15 cellular contexts compared by ENCODE assay signal in genomic region chr13:103236213-103236612, GRCh38.
DNase-seq lines count a peak whose midpoint lies in the region; ATAC-seq and TF ChIP-seq lines count a peak whose summit lies in the region.
"Had no signal": no experiment of that assay in that cellular context is flagged by ENCODE, and none has a peak within 500 bp of the region (broad histone marks: within the 10 kb centered on the region; RNA-seq: fewer than 3 reads in every experiment).

No MANE protein-coding gene starts in this region.

- H3K27ac ChIP-seq in foreskin keratinocyte (no peak overlapping the region), left lung (no peak overlapping the region)
- H3K27ac ChIP-seq: lower lobe of right lung had no signal

- DNase-seq in DMS 273 (lab: John Stamatoyannopoulos, UW; ENCODE audit: unreplicated experiment): peak; percentile 63
- DNase-seq in HT1080 (ENCODE audit: low read depth): peak; percentile 38
- DNase-seq in adipocyte (ENCODE audit: low read depth): peak; percentile 18
- peak in 1 of 2 donors; percentile 48 for DNase-seq in foreskin keratinocyte
- no peak for DNase-seq in NOMO-1 treated with DMSO at 0.1 percent for 48 hours (lab: John Stamatoyannopoulos, UW; ENCODE audit: unreplicated experiment)
- DNase-seq in activated CD4-positive, CD25-positive, alpha-beta regulatory T cell treated with anti-CD3 and anti-CD28 coated beads, Interleukin-2, amount 50 U/mL, for 72 hours: no peak
- DNase-seq in left lung: no peak
- no peak for DNase-seq in NCI-H1048 (lab: John Stamatoyannopoulos, UW)
- DNase-seq: activated naive CD4-positive, alpha-beta T cell treated with anti-CD3 and anti-CD28 coated beads for 36 hours; AML-193; effector memory CD4-positive, alpha-beta T cell; lower lobe of right lung; NCI-H2029; NCI-H774; T-helper 2 cell had no signal

- no peak overlapping the region for H3K9ac ChIP-seq in adipocyte (ENCODE audit: low read length)

- TF ChIP-seq CTCF in foreskin keratinocyte (conservative IDR thresholded peaks at IDR 0.05) (peak; percentile 55), left lung (IDR thresholded peaks at IDR 0.05) (no peak)

- no peaks in the 10 kb centered on the region for H3K4me1 ChIP-seq in adipocyte (ENCODE audit: control insufficient read depth, insufficient read depth, low read length)
- no peaks in the 10 kb centered on the region for H3K4me1 ChIP-seq in foreskin keratinocyte
- no peaks in the 10 kb centered on the region for H3K4me1 ChIP-seq in left lung
- H3K4me1 ChIP-seq: lower lobe of right lung had no signal

- ATAC-seq in foreskin keratinocyte (no peak), left lung (no peak)
- ATAC-seq: lower lobe of right lung had no signal

- H3K27me3 ChIP-seq in adipocyte (replicated peaks; ENCODE audit: control insufficient read depth, insufficient read depth, low read length) (no peaks in the 10 kb centered on the region), foreskin keratinocyte (no peaks in the 10 kb centered on the region), left lung (no peaks in the 10 kb centered on the region)

- intact Hi-C loops in left lung (cut with DNase I): no loop called here

- H3K9me3 ChIP-seq in adipocyte (ENCODE audit: control insufficient read depth, low read length) (peaks cover 4% of the 10 kb centered on the region), left lung (peaks cover 0 to 17% of the 10 kb centered on the region in 2 donors)

- no peak overlapping the region for H3K4me3 ChIP-seq in adipocyte (ENCODE audit: low read length)
- H3K4me3 ChIP-seq in left lung: no peak overlapping the region
- H3K4me3 ChIP-seq: lower lobe of right lung had no signal

- H3K36me3 ChIP-seq in adipocyte (ENCODE audit: control insufficient read depth, insufficient read depth, low read length, severe bottlenecking): no peaks in the 10 kb centered on the region
- H3K36me3 ChIP-seq in left lung: no peaks in the 10 kb centered on the region
- H3K36me3 ChIP-seq: lower lobe of right lung had no signal

Comparison
In these comparisons a context has a peak if more than half of its experiments do, and no peak if none do; other contexts are left out.
1. DNase-seq: peak in DMS 273 (single experiment), HT1080 (single experiment) and adipocyte (single experiment); none in NOMO-1 treated with DMSO at 0.1 percent for 48 hours (single experiment), activated CD4-positive, CD25-positive, alpha-beta regulatory T cell treated with anti-CD3 and anti-CD28 coated beads, Interleukin-2, amount 50 U/mL, for 72 hours (single experiment), left lung (0 of 2) and NCI-H1048 (single experiment).